In genomic region chr12:130438711-130439110, GRCh38 we compare ENCODE assay signal across 18 cellular contexts.
"Had no signal": no experiment of that assay in that cellular context is flagged by ENCODE, and none has a peak within 500 bp of the region (broad histone marks: within the 10 kb centered on the region; RNA-seq: fewer than 3 reads in every experiment).

No MANE protein-coding gene starts in this region.

- H3K27ac Mint-ChIP-seq: mesothelial cell of epicardium; natural killer cell; progenitor cell of endocrine pancreas; stimulated activated naive B cell treated with anti-CD40 and anti-IgM and Interleukin-4, amounts not matched to agents 10 μg/mL and 1 μg/mL and 100 μg/mL, for 72 hours; stimulated activated naive CD8-positive, alpha-beta T cell treated with anti-CD3 and anti-CD28 coated beads, Interleukin-15, amount 100 ng/mL, for 72 hours had no signal

- DNase-seq: effector CD8-positive, alpha-beta T cell; hippocampal formation; kidney glomerular epithelial cell; natural killer cell; stimulated activated CD4-positive, alpha-beta T cell treated with anti-CD3 and anti-CD28 coated beads, Interleukin-2, amount 100 ng/mL, for 24 hours; stimulated activated CD4-positive, alpha-beta T cell treated with anti-CD3 and anti-CD28 coated beads, Interleukin-4, amount 100 ng/mL, for 4 hours; stimulated activated naive B cell treated with anti-CD40 and anti-IgM and Interleukin-4, amounts not matched to agents 10 μg/mL and 1 μg/mL and 100 μg/mL, for 72 hours; stimulated activated naive CD8-positive, alpha-beta T cell treated with anti-CD3 and anti-CD28 coated beads, Interleukin-15, amount 100 ng/mL, for 72 hours; transverse colon had no signal

- H3K27me3 Mint-ChIP-seq: progenitor cell of endocrine pancreas; stimulated activated naive B cell treated with anti-CD40 and anti-IgM and Interleukin-4, amounts not matched to agents 10 μg/mL and 1 μg/mL and 100 μg/mL, for 72 hours; stimulated activated naive CD8-positive, alpha-beta T cell treated with anti-CD3 and anti-CD28 coated beads, Interleukin-15, amount 100 ng/mL, for 72 hours had no signal

- H3K4me1 ChIP-seq: heart left ventricle, transverse colon had no signal

- ATAC-seq: esophagus mucosa; heart left ventricle; natural killer cell; right cardiac atrium; stimulated activated naive B cell treated with anti-CD40 and anti-IgM and Interleukin-4, amounts not matched to agents 10 μg/mL and 1 μg/mL and 100 μg/mL, for 72 hours; stimulated activated naive CD8-positive, alpha-beta T cell treated with anti-CD3 and anti-CD28 coated beads, Interleukin-15, amount 100 ng/mL, for 72 hours had no signal

- H3K4me1 Mint-ChIP-seq: mesothelial cell of epicardium; natural killer cell; neural crest cell; stimulated activated naive B cell treated with anti-CD40 and anti-IgM and Interleukin-4, amounts not matched to agents 10 μg/mL and 1 μg/mL and 100 μg/mL, for 72 hours; stimulated activated naive CD8-positive, alpha-beta T cell treated with anti-CD3 and anti-CD28 coated beads, Interleukin-15, amount 100 ng/mL, for 72 hours had no signal

- H3K4me3 ChIP-seq: coronary artery, dorsolateral prefrontal cortex, heart left ventricle, thoracic aorta, transverse colon had no signal

- H3K27me3 ChIP-seq: dorsolateral prefrontal cortex, heart left ventricle, transverse colon had no signal

- H3K36me3 ChIP-seq: heart left ventricle, thoracic aorta, transverse colon had no signal

- H3K27ac ChIP-seq: coronary artery, dorsolateral prefrontal cortex, heart left ventricle, thoracic aorta, transverse colon had no signal

- H3K4me3 Mint-ChIP-seq: mesothelial cell of epicardium; natural killer cell; neural crest cell; stimulated activated naive B cell treated with anti-CD40 and anti-IgM and Interleukin-4, amounts not matched to agents 10 μg/mL and 1 μg/mL and 100 μg/mL, for 72 hours; stimulated activated naive CD8-positive, alpha-beta T cell treated with anti-CD3 and anti-CD28 coated beads, Interleukin-15, amount 100 ng/mL, for 72 hours had no signal

- H3K9me3 ChIP-seq: thoracic aorta, transverse colon had no signal

- H3K36me3 Mint-ChIP-seq: natural killer cell; stimulated activated naive B cell treated with anti-CD40 and anti-IgM and Interleukin-4, amounts not matched to agents 10 μg/mL and 1 μg/mL and 100 μg/mL, for 72 hours had no signal
